In genomic region chr1:226309398-226310122, GRCh38 we compare ENCODE assay signal across 8 cellular contexts.
A peak's percentile ranks its signal among the peaks of the same experiment; 100 is the strongest.
DNase-seq lines count a peak whose midpoint lies in the region; ATAC-seq lines count a peak whose summit lies in the region.

No MANE protein-coding gene starts in this region.

- ATAC-seq in GM21619 (IDR thresholded peaks at IDR 0.05; ENCODE audit: unreplicated experiment) (peak; percentile 12), HG03439 (IDR thresholded peaks at IDR 0.05; ENCODE audit: unreplicated experiment) (no peak)

- DNase-seq in NCI-H1694 treated with DMSO at 0.1 percent for 48 hours (lab: John Stamatoyannopoulos, UW) (peak; percentile 47), NCI-H1694 (lab: John Stamatoyannopoulos, UW) (no peak), MV-4-11 (lab: John Stamatoyannopoulos, UW) (peak; percentile 48), adipocyte (ENCODE audit: low read depth) (no peak), hepatic stellate cell (ENCODE audit: low spot score) (peak; percentile 74), putamen (ENCODE audit: low spot score) (peak; percentile 3)

- no peaks in the 10 kb centered on the region for H3K27me3 ChIP-seq in adipocyte (replicated peaks; ENCODE audit: control insufficient read depth, insufficient read depth, low read length)

- H3K36me3 ChIP-seq in adipocyte (ENCODE audit: control insufficient read depth, insufficient read depth, low read length, severe bottlenecking) = no peaks in the 10 kb centered on the region

- peak overlapping the region; percentile 87 for H3K9ac ChIP-seq in adipocyte (ENCODE audit: low read length)

- H3K9me3 ChIP-seq in adipocyte (ENCODE audit: control insufficient read depth, low read length) = peaks cover 3% of the 10 kb centered on the region

- peak overlapping the region; percentile 96 for H3K4me3 ChIP-seq in adipocyte (ENCODE audit: low read length)

- H3K4me1 ChIP-seq in adipocyte (ENCODE audit: control insufficient read depth, insufficient read depth, low read length) = peaks cover 15% of the 10 kb centered on the region

Comparison
In these comparisons a context has a peak if more than half of its experiments do, and no peak if none do; other contexts are left out.
1. DNase-seq: peak in NCI-H1694 treated with DMSO at 0.1 percent for 48 hours (single experiment), MV-4-11 (single experiment), hepatic stellate cell (single experiment) and putamen (single experiment); none in NCI-H1694 (single experiment) and adipocyte (single experiment).